1 cellular context compared by ENCODE assay signal in the genomic region with DNA sequence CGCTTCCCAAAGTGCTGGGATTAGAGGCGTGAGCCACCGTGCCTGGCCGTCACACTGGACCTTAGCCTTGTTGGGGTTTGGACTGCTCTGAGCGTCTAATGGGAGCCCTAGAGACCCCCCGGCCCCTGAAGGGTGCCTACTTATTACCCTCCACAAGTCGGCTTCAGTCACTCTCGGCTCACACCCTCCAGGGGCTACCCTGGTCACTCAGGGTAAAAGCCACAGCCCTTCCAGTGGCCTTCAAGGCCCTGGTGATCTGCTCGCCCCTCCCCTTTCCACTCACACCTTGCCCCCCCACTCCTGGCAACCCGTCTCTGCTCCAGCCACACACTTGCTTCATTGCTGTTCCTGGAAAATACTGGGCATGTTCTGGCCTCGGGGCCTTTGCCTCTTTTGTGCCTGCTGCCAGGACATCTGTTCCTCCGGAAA.
TF ChIP-seq lines count a peak whose summit lies in the region.

No MANE protein-coding gene starts in this region.

TF ChIP-seq in K562, 482 proteins besides CTCF, POLR2A, EP300 and RAD21:
- TF ChIP-seq, protein P1, sequence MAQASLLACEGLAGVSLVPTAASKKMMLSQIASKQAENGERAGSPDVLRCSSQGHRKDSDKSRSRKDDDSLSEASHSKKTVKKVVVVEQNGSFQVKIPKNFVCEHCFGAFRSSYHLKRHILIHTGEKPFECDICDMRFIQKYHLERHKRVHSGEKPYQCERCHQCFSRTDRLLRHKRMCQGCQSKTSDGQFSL (CRISPR knock-in tag; IDR thresholded peaks at IDR 0.05): peak; percentile 88
- TF ChIP-seq, protein P1 (tag; IDR thresholded peaks at IDR 0.05): no peak
- TF ChIP-seq MED1 (CRISPR knock-in tag; IDR thresholded peaks at IDR 0.05; ENCODE audit: borderline replicate concordance) (no peak), ZNF586 (CRISPR knock-in tag; conservative IDR thresholded peaks at IDR 0.05) (no peak), SIN3B (IDR thresholded peaks at IDR 0.05; ENCODE audit: low read depth) (no peak), HIVEP1 (CRISPR knock-in tag; IDR thresholded peaks at IDR 0.05) (no peak)
